ENCODE assay signal across 1 cellular context in the genomic region with DNA sequence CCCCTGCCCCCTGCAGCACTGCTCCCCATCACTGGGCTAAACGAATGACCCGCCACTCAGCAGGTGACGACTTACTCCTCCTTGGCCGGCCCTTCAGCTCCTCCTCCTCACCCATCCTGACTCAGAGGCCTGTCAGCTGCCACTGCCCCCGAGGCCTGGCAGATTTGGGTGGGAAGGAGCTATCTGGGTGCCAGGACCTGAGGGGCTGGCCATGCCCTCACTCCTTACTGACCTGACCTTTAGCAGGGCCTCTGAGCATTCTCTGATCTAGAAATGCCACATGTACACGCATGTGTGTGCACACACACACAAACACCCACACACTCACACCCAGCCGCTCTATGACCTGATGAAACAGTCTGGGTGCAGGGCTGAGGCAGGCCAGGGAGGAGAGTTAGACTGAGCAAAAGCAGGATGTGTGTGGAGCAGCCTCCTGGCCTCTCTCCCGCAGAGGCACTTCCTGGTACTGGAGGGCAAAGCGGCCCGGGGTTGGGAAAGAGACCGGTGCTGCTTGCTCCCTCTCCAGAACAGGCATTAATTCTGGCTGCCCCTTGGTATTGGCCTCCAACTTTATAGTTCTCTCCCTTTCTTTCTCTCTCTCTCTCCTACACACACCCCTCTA.
A peak's percentile ranks its signal among the peaks of the same experiment; 100 is the strongest.
TF ChIP-seq lines count a peak whose summit lies in the region.

No MANE protein-coding gene starts in this region.

TF ChIP-seq in HepG2, 621 proteins besides CTCF, POLR2A, EP300 and RAD21 (continued from another document and continues in another):
- TF ChIP-seq, protein P1, sequence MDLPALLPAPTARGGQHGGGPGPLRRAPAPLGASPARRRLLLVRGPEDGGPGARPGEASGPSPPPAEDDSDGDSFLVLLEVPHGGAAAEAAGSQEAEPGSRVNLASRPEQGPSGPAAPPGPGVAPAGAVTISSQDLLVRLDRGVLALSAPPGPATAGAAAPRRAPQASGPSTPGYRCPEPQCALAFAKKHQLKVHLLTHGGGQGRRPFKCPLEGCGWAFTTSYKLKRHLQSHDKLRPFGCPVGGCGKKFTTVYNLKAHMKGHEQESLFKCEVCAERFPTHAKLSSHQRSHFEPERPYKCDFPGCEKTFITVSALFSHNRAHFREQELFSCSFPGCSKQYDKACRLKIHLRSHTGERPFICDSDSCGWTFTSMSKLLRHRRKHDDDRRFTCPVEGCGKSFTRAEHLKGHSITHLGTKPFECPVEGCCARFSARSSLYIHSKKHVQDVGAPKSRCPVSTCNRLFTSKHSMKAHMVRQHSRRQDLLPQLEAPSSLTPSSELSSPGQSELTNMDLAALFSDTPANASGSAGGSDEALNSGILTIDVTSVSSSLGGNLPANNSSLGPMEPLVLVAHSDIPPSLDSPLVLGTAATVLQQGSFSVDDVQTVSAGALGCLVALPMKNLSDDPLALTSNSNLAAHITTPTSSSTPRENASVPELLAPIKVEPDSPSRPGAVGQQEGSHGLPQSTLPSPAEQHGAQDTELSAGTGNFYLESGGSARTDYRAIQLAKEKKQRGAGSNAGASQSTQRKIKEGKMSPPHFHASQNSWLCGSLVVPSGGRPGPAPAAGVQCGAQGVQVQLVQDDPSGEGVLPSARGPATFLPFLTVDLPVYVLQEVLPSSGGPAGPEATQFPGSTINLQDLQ (CRISPR knock-in tag; IDR thresholded peaks at IDR 0.05), result no peak
- 0 out of 2 replicates have a peak, but pooled peaks have one; percentile 7 for TF ChIP-seq ZNF235 (CRISPR knock-in tag; IDR thresholded peaks at IDR 0.05; ENCODE audit: borderline replicate concordance)
- TF ChIP-seq, protein P2, sequence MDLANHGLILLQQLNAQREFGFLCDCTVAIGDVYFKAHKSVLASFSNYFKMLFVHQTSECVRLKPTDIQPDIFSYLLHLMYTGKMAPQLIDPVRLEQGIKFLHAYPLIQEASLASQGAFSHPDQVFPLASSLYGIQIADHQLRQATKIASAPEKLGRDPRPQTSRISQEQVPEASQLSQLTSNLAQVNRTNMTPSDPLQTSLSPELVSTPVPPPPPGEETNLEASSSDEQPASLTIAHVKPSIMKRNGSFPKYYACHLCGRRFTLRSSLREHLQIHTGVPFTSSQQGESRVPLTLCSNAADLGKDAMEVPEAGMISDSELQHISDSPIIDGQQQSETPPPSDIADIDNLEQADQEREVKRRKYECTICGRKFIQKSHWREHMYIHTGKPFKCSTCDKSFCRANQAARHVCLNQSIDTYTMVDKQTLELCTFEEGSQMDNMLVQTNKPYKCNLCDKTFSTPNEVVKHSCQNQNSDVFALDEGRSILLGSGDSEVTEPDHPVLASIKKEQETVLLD (CRISPR knock-in tag; IDR thresholded peaks at IDR 0.05; ENCODE audit: low read depth), result no peak
- no peak for TF ChIP-seq TP53 (CRISPR knock-in tag; conservative IDR thresholded peaks at IDR 0.05)
- TF ChIP-seq NFYC (CRISPR knock-in tag; IDR thresholded peaks at IDR 0.05), result no peak
- no peak for TF ChIP-seq PCBP1 (IDR thresholded peaks at IDR 0.05; ENCODE audit: borderline replicate concordance, low read depth, low read length)
- TF ChIP-seq NFE2L1 (CRISPR knock-in tag; IDR thresholded peaks at IDR 0.05; ENCODE audit: borderline replicate concordance), result no peak
- no peak for TF ChIP-seq CHD2 (IDR thresholded peaks at IDR 0.05; ENCODE audit: low read depth, low read length)
- no peak for TF ChIP-seq SP4 (CRISPR knock-in tag; IDR thresholded peaks at IDR 0.05)
- TF ChIP-seq ATAD3A (CRISPR knock-in tag; IDR thresholded peaks at IDR 0.05), result no peak
- no peak; the same call in 1 of the 2 replicates for TF ChIP-seq ZBTB7B (CRISPR knock-in tag; IDR thresholded peaks at IDR 0.05)
- TF ChIP-seq POLR2AphosphoS5 (IDR thresholded peaks at IDR 0.05; ENCODE audit: low read depth, low read length), result no peak
- 0 out of 2 replicates have a peak, but pooled peaks have one; percentile 10 for TF ChIP-seq FOXO1 (CRISPR knock-in tag; IDR thresholded peaks at IDR 0.05)
- no peak for TF ChIP-seq ZNF577 (CRISPR knock-in tag; IDR thresholded peaks at IDR 0.05; ENCODE audit: borderline replicate concordance, low read depth)
- TF ChIP-seq ZSCAN25 (CRISPR knock-in tag; IDR thresholded peaks at IDR 0.05), result peak; percentile 100
- no peak for TF ChIP-seq RBM22 (optimal IDR thresholded peaks at IDR 0.05; ENCODE audit: low read length)
- no peak for TF ChIP-seq RORA (CRISPR knock-in tag; IDR thresholded peaks at IDR 0.05)
- no peak; the same call in 1 of the 2 replicates for TF ChIP-seq TFDP2 (CRISPR knock-in tag; IDR thresholded peaks at IDR 0.05)
- no peak for TF ChIP-seq MTA1 (CRISPR knock-in tag; IDR thresholded peaks at IDR 0.05; ENCODE audit: borderline replicate concordance)
- no peak for TF ChIP-seq HMGA1 (CRISPR knock-in tag; conservative IDR thresholded peaks at IDR 0.05)
- peak; percentile 85 for TF ChIP-seq CEBPG (CRISPR knock-in tag; IDR thresholded peaks at IDR 0.05)
- TF ChIP-seq, protein P3, sequence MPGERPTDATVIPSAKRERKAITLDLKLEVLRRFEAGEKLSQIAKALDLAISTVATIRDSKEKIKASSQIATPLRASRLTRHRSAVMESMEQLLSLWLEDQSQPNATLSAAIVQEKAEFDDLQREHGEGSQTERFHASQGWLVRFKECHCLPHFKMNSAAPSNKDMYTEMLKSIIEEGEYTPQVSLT (CRISPR knock-in tag; IDR thresholded peaks at IDR 0.05; ENCODE audit: borderline replicate concordance, low read depth), result no peak
- TF ChIP-seq SALL1 (CRISPR knock-in tag; IDR thresholded peaks at IDR 0.05), result peak; percentile 71
- TF ChIP-seq HOXA5 (CRISPR knock-in tag; IDR thresholded peaks at IDR 0.05), result peak; percentile 63; the same call in 1 of the 2 replicates
- TF ChIP-seq ZFP1 (CRISPR knock-in tag; IDR thresholded peaks at IDR 0.05), result no peak
- TF ChIP-seq, protein P4, sequence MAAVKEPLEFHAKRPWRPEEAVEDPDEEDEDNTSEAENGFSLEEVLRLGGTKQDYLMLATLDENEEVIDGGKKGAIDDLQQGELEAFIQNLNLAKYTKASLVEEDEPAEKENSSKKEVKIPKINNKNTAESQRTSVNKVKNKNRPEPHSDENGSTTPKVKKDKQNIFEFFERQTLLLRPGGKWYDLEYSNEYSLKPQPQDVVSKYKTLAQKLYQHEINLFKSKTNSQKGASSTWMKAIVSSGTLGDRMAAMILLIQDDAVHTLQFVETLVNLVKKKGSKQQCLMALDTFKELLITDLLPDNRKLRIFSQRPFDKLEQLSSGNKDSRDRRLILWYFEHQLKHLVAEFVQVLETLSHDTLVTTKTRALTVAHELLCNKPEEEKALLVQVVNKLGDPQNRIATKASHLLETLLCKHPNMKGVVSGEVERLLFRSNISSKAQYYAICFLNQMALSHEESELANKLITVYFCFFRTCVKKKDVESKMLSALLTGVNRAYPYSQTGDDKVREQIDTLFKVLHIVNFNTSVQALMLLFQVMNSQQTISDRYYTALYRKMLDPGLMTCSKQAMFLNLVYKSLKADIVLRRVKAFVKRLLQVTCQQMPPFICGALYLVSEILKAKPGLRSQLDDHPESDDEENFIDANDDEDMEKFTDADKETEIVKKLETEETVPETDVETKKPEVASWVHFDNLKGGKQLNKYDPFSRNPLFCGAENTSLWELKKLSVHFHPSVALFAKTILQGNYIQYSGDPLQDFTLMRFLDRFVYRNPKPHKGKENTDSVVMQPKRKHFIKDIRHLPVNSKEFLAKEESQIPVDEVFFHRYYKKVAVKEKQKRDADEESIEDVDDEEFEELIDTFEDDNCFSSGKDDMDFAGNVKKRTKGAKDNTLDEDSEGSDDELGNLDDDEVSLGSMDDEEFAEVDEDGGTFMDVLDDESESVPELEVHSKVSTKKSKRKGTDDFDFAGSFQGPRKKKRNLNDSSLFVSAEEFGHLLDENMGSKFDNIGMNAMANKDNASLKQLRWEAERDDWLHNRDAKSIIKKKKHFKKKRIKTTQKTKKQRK (IDR thresholded peaks at IDR 0.05; ENCODE audit: low read length), result no peak
- no peak for TF ChIP-seq TEF (CRISPR knock-in tag; IDR thresholded peaks at IDR 0.05)
- no peak; the same call in 1 of the 2 replicates for TF ChIP-seq KMT2B (CRISPR knock-in tag; IDR thresholded peaks at IDR 0.05)
- TF ChIP-seq ZNF207 (IDR thresholded peaks at IDR 0.05; ENCODE audit: borderline replicate concordance), result no peak
- no peak for TF ChIP-seq NFIB (CRISPR knock-in tag; IDR thresholded peaks at IDR 0.05; ENCODE audit: borderline replicate concordance)
- no peak for TF ChIP-seq NKX3-1 (CRISPR knock-in tag; IDR thresholded peaks at IDR 0.05)
- no peak for TF ChIP-seq IRX3 (CRISPR knock-in tag; IDR thresholded peaks at IDR 0.05; ENCODE audit: borderline replicate concordance, low read depth)
- TF ChIP-seq, protein P5, sequence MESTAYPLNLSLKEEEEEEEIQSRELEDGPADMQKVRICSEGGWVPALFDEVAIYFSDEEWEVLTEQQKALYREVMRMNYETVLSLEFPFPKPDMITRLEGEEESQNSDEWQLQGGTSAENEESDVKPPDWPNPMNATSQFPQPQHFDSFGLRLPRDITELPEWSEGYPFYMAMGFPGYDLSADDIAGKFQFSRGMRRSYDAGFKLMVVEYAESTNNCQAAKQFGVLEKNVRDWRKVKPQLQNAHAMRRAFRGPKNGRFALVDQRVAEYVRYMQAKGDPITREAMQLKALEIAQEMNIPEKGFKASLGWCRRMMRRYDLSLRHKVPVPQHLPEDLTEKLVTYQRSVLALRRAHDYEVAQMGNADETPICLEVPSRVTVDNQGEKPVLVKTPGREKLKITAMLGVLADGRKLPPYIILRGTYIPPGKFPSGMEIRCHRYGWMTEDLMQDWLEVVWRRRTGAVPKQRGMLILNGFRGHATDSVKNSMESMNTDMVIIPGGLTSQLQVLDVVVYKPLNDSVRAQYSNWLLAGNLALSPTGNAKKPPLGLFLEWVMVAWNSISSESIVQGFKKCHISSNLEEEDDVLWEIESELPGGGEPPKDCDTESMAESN (CRISPR knock-in tag; conservative IDR thresholded peaks at IDR 0.05), result peak; percentile 76
- TF ChIP-seq ZNF431 (CRISPR knock-in tag; IDR thresholded peaks at IDR 0.05; ENCODE audit: borderline replicate concordance, low read depth), result no peak
- 0 out of 2 replicates have a peak, but pooled peaks have one; percentile 29 for TF ChIP-seq SP5 (CRISPR knock-in tag; IDR thresholded peaks at IDR 0.05; ENCODE audit: borderline replicate concordance, low read depth)
- TF ChIP-seq ZNF547 (CRISPR knock-in tag; IDR thresholded peaks at IDR 0.05), result no peak
- TF ChIP-seq RNF2 (conservative IDR thresholded peaks at IDR 0.05; ENCODE audit: low read depth), result no peak
- TF ChIP-seq AGO2 (optimal IDR thresholded peaks at IDR 0.05; ENCODE audit: low read depth, low read length), result peak; percentile 36
- TF ChIP-seq SNAI1 (CRISPR knock-in tag; IDR thresholded peaks at IDR 0.05; ENCODE audit: borderline replicate concordance), result no peak
- TF ChIP-seq MYC (CRISPR knock-in tag; IDR thresholded peaks at IDR 0.05; ENCODE audit: borderline replicate concordance), result peak; percentile 50; the same call in 1 of the 2 replicates
- TF ChIP-seq ATF3 (CRISPR knock-in tag; IDR thresholded peaks at IDR 0.05), result 0 out of 2 replicates have a peak, but pooled peaks have one; percentile 17
- TF ChIP-seq POGZ (CRISPR knock-in tag; IDR thresholded peaks at IDR 0.05), result peak; percentile 57; the same call in 1 of the 2 replicates
- no peak; the same call in 1 of the 2 replicates for TF ChIP-seq HNF1A (IDR thresholded peaks at IDR 0.05; ENCODE audit: low read depth)
- TF ChIP-seq HNF1A (CRISPR knock-in tag; IDR thresholded peaks at IDR 0.05; ENCODE audit: borderline replicate concordance), result no peak
- TF ChIP-seq JDP2 (CRISPR knock-in tag; IDR thresholded peaks at IDR 0.05; ENCODE audit: borderline replicate concordance), result no peak
- TF ChIP-seq KAT2B (IDR thresholded peaks at IDR 0.05; ENCODE audit: borderline replicate concordance, low read depth, low read length), result no peak
